In the genomic region with DNA sequence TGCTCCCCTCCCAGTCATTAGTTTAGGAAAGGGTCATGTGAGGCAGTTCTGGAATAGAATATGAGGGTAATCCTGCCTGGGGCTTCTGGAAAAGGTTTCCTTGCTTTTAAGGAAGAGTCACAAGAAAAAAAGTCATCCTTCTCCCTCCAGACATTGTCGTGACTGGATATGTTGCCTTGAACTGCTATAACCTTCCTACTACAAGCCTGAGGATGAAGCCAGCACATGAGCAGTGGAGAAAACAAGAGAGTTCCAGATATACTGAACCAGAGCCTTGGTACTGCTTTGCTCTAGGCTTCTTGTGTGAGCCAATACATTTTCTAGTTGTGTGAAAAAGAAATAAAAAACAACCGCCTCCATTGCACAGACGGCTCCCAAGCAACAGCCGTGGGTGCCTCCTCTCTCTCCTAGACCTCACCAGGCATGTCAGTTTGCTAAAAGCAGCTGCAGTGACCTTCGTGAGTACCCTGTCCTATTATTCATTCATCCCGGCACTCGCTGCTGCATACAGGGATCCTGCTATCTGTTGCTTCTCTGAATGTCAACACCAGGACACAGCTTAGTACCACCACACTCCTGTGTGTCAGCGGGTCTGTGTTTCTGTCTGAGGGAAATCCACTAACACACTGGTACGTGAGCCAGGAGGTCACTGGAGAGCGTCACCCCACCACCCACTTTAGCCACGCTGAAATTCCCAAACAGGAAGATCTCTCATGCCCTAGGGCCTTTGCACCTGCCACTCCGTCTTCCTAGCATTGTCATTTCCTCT, we compare ENCODE assay signal across 22 cellular contexts.
A peak's percentile ranks its signal among the peaks of the same experiment; 100 is the strongest.
DNase-seq lines count a peak whose midpoint lies in the region; ATAC-seq, FAIRE-seq and TF ChIP-seq lines count a peak whose summit lies in the region.
"Had no signal": no experiment of that assay in that cellular context is flagged by ENCODE, and none has a peak within 500 bp of the region (broad histone marks: within the 10 kb centered on the region; RNA-seq: fewer than 3 reads in every experiment).

No MANE protein-coding gene starts in this region.

- no peak overlapping the region for H2BK15ac ChIP-seq in H1 (ENCODE audit: low read length)

- POLR2A ChIA-PET in H1 (lab: Charles Lee; ENCODE audit: partially characterized antibody), result interaction anchor here (1.0 kb wide), 1 partner anchor 25 kb away, joined by 3 read pairs; no protein-coding TSS in a partner anchor

- no peak overlapping the region for H3K23ac ChIP-seq in H1 (ENCODE audit: insufficient read length)

- TF ChIP-seq RAD21 in H1 (IDR thresholded peaks at IDR 0.05 in 1 of 2, conservative IDR thresholded peaks at IDR 0.05 in 1 of 2; ENCODE audit: low read depth in 2 of 2, low read length in 2 of 2), result no peak

- H3K4me2 ChIP-seq in H1 (ENCODE audit: insufficient read depth in 1 of 2, low read depth in 2 of 2, low read length in 2 of 2), result no peak overlapping the region

- H2AK5ac ChIP-seq in H1 (ENCODE audit: low read depth, low read length), result no peak overlapping the region

- no peak for FAIRE-seq in H1 (lab: Jason Lieb, UNC)
- FAIRE-seq: GM12892, GM19239, K562 had no signal

- no peak overlapping the region for H4K91ac ChIP-seq in H1 (replicated peaks; ENCODE audit: insufficient read length, low read length)

- H3K23me2 ChIP-seq in H1 (ENCODE audit: low read depth, low read length), result no peaks in the 10 kb centered on the region

- H3K9me3 ChIP-seq in left ventricle myocardium inferior (replicated peaks) (no peaks in the 10 kb centered on the region), H1 (ENCODE audit: insufficient read depth in 2 of 2, low read depth in 1 of 2, low read length in 1 of 2) (no peaks in the 10 kb centered on the region), heart right ventricle (no peaks in the 10 kb centered on the region), sigmoid colon (no peaks in the 10 kb centered on the region)

- H2BK12ac ChIP-seq in H1 (ENCODE audit: low read depth, low read length), result no peak overlapping the region

- TF ChIP-seq POLR2A in H1 (IDR thresholded peaks at IDR 0.05; ENCODE audit: control extremely low read depth in 1 of 2, low read depth in 2 of 2, low read length in 2 of 2), result no peak
- TF ChIP-seq POLR2A in sigmoid colon (IDR thresholded peaks at IDR 0.05), result no peak

- H3K27ac ChIP-seq in left ventricle myocardium inferior (replicated peaks), result no peak overlapping the region
- no peak overlapping the region for H3K27ac ChIP-seq in H1 (ENCODE audit: low read depth, low read length)
- peak overlapping the region in 1 of 10 donors; percentile 9 for H3K27ac ChIP-seq in heart right ventricle
- peak overlapping the region; percentile 1 to 85 (median 76) for H3K27ac ChIP-seq in sigmoid colon
- H3K27ac ChIP-seq: RWPE1 had no signal

- H2BK20ac ChIP-seq in H1 (ENCODE audit: low read length), result no peak overlapping the region

- no peak overlapping the region for H2BK5ac ChIP-seq in H1 (ENCODE audit: low read depth, low read length)

- TF ChIP-seq EP300 in H1 (IDR thresholded peaks at IDR 0.05; ENCODE audit: borderline replicate concordance in 1 of 2, low read depth in 2 of 2, low read length in 2 of 2), result no peak
- no peak for TF ChIP-seq EP300 in sigmoid colon (IDR thresholded peaks at IDR 0.05)

- 85% methylated on average over 12 of the region's 12 CpGs; no CpG with 5 or more reads in 1 of the 2 experiments for WGBS in H1 (ENCODE audit: extremely low coverage in 1 of 2, insufficient coverage in 1 of 2, insufficient read length in 1 of 2, insufficient replicate concordance in 2 of 2, low coverage in 1 of 2, low lambda C conversion rate in 2 of 2, missing lambda C conversion rate in 1 of 2), 2 experiments
- WGBS in heart right ventricle, 2 donors, result 47 to 56% methylated on average over 12 of the region's 12 CpGs
- WGBS in sigmoid colon, 2 donors, result 87 to 92% methylated on average over 12 of the region's 12 CpGs

- H4K8ac ChIP-seq in H1 (ENCODE audit: extremely low read depth, insufficient read depth, low read length), result no peak overlapping the region

- H3K14ac ChIP-seq in H1 (ENCODE audit: insufficient read length), result no peak overlapping the region

- TF ChIP-seq CTCF in left ventricle myocardium inferior (IDR thresholded peaks at IDR 0.05; ENCODE audit: borderline replicate concordance), result no peak
- TF ChIP-seq CTCF in H1 (IDR thresholded peaks at IDR 0.05; ENCODE audit: control extremely low read depth in 1 of 3, insufficient read depth in 1 of 3, low read depth in 1 of 3, low read length in 3 of 3), result no peak
- no peak for TF ChIP-seq CTCF in heart right ventricle (IDR thresholded peaks at IDR 0.05)
- no peak for TF ChIP-seq CTCF in sigmoid colon (IDR thresholded peaks at IDR 0.05)

- no peak overlapping the region for H2AFZ ChIP-seq in H1 (ENCODE audit: low read length)

- CTCF ChIA-PET in H1 (lab: Charles Lee; ENCODE audit: partially characterized antibody), result interaction anchor here (0.6 to 1.2 kb wide), 4 partner anchors 8 to 47 kb away, joined by 3 read pairs; no protein-coding TSS in a partner anchor

- ATAC-seq in Right ventricle myocardium superior (ENCODE audit: poor library complexity) (peak; percentile 68), heart right ventricle (peak; percentile 28 to 91 (median 63)), GM21825 (IDR thresholded peaks at IDR 0.05; ENCODE audit: unreplicated experiment) (no peak)
- ATAC-seq: K562, SK-N-SH treated with all-trans-retinoic acid at 6 μM for 48 hours had no signal

- no peaks in the 10 kb centered on the region for H3K79me2 ChIP-seq in H1 (ENCODE audit: control insufficient read depth in 1 of 2, insufficient read depth in 2 of 2, low read length in 2 of 2)

- H3K36me3 ChIP-seq in left ventricle myocardium inferior (no peaks in the 10 kb centered on the region), H1 (ENCODE audit: control insufficient read depth in 2 of 4, insufficient read depth in 4 of 4, low read length in 3 of 4) (no peaks in the 10 kb centered on the region), heart right ventricle (no peaks in the 10 kb centered on the region), sigmoid colon (no peaks in the 10 kb centered on the region)

- H3K4me1 ChIP-seq in left ventricle myocardium inferior (peaks cover 9% of the 10 kb centered on the region), H1 (replicated peaks in 1 of 4; ENCODE audit: control insufficient read depth in 3 of 4, insufficient read depth in 4 of 4, low read length in 3 of 4) (peaks cover 0 to 7% (median 5%) of the 10 kb centered on the region in 4 experiments; a peak in 4 of 7 replicates), heart right ventricle (no peaks in the 10 kb centered on the region), sigmoid colon (peaks cover 0 to 58% (median 42%) of the 10 kb centered on the region in 4 donors)

- H3K56ac ChIP-seq in H1 (replicated peaks; ENCODE audit: insufficient read length, low read depth, low read length), result no peak overlapping the region

- no peak overlapping the region for H3K9ac ChIP-seq in H1 (replicated peaks in 1 of 4; ENCODE audit: extremely low read depth in 1 of 4, low read depth in 3 of 4, low read length in 3 of 4)

- no peak overlapping the region for H2BK120ac ChIP-seq in H1 (replicated peaks; ENCODE audit: low read depth, low read length)

- H3K4me3 ChIP-seq in left ventricle myocardium inferior, result no peak overlapping the region
- H3K4me3 ChIP-seq in H1 (ENCODE audit: extremely low read depth in 1 of 4, insufficient read depth in 2 of 4, low read depth in 3 of 4, low read length in 4 of 4), result no peak overlapping the region
- H3K4me3 ChIP-seq in heart right ventricle, result no peak overlapping the region
- no peak overlapping the region for H3K4me3 ChIP-seq in sigmoid colon
- H3K4me3 ChIP-seq: K562 had no signal

- intact Hi-C loops in Right ventricle myocardium superior (cut with DNase I) (no loop called here), left ventricle myocardium inferior (cut with micrococcal nuclease) (no loop called here), heart right ventricle (cut with DNase I) (no loop called here), sigmoid colon (cut with DNase I) (no loop called here)

- H3K27me3 ChIP-seq in left ventricle myocardium inferior (ENCODE audit: low read depth) (no peaks in the 10 kb centered on the region), H1 (replicated peaks in 1 of 4; ENCODE audit: control insufficient read depth in 3 of 4, extremely low read depth in 1 of 4, insufficient read depth in 3 of 4, low read length in 3 of 4) (no peaks in the 10 kb centered on the region), heart right ventricle (peaks cover 0 to 2% (median 0%) of the 10 kb centered on the region in 7 donors), sigmoid colon (no peaks in the 10 kb centered on the region)

- H3K4ac ChIP-seq in H1 (replicated peaks; ENCODE audit: insufficient read length, low read depth, low read length), result no peak overlapping the region

- DNase-seq in Right ventricle myocardium superior, result no peak
- no peak for DNase-seq in left ventricle myocardium inferior
- no peak for DNase-seq in H1 (ENCODE audit: low read depth in 1 of 2, low spot score in 2 of 2)
- DNase-seq in heart right ventricle, result no peak
- no peak for DNase-seq in sigmoid colon
- DNase-seq in GM03348 (ENCODE audit: low spot score), result no peak
- DNase-seq in hippocampal formation (lab: John Stamatoyannopoulos, UW), result no peak
- DNase-seq: Calu3, DMS79 treated with DMSO at 0.1 percent for 48 hours, GF-D8, H7, MV-4-11, NCI-H1105, NCI-H2029, NCI-H526 treated with DMSO at 0.1 percent for 48 hours, SIG-M5 had no signal

- H4K20me1 ChIP-seq in H1 (replicated peaks in 1 of 2; ENCODE audit: control insufficient read depth in 1 of 2, insufficient read depth in 2 of 2, low read length in 2 of 2), result no peaks in the 10 kb centered on the region

- no peak overlapping the region for H4K5ac ChIP-seq in H1 (ENCODE audit: insufficient read length, low read depth, low read length)

- H3K18ac ChIP-seq in H1 (ENCODE audit: extremely low read depth, low read length), result no peak overlapping the region

- no peaks in the 10 kb centered on the region for H3K79me1 ChIP-seq in H1 (ENCODE audit: low read depth, low read length)

TF ChIP-seq in H1, 55 proteins besides CTCF, POLR2A, EP300 and RAD21:
- TF ChIP-seq TAF1 (IDR thresholded peaks at IDR 0.05; ENCODE audit: low read depth, low read length) (no peak), KDM1A (IDR thresholded peaks at IDR 0.05; ENCODE audit: borderline replicate concordance, low read length) (peak; percentile 57; the same call in 1 of the 2 replicates)

Comparison
In these comparisons a context has a peak if more than half of its experiments do, and no peak if none do; other contexts are left out.
1. H3K27ac ChIP-seq: peak in sigmoid colon (4 of 4); none in left ventricle myocardium inferior (single experiment) and H1 (single experiment).